In genomic region chr18:75727479-75727878, GRCh38 we compare ENCODE assay signal across 8 cellular contexts.
DNase-seq lines count a peak whose midpoint lies in the region; ATAC-seq and TF ChIP-seq lines count a peak whose summit lies in the region.

No MANE protein-coding gene starts in this region.

- no peaks in the 10 kb centered on the region for H3K36me3 ChIP-seq in HAP-1 (replicated peaks)
- H3K36me3 ChIP-seq in OCI-LY3 (replicated peaks; ENCODE audit: low read depth, low read length), result no peaks in the 10 kb centered on the region
- no peaks in the 10 kb centered on the region for H3K36me3 ChIP-seq in uterus

- no peak overlapping the region for H3K27ac ChIP-seq in OCI-LY3 (ENCODE audit: low read length)
- no peak overlapping the region for H3K27ac ChIP-seq in uterus

- H3K4me2 ChIP-seq in OCI-LY3 (ENCODE audit: low read length), result peak overlapping the region; percentile 20; the same call in 1 of the 2 replicates

- no peak overlapping the region for H3K9ac ChIP-seq in OCI-LY3 (ENCODE audit: low read length)

- in situ Hi-C loops in HAP-1 (cut with MboI; ENCODE audit: low sequenced_read_pairs), result loop anchor here (25.0 kb wide), 1 partner anchor 1065 kb away; no protein-coding TSS in a partner anchor

- H3K4me3 ChIP-seq in HAP-1, result no peak overlapping the region
- H3K4me3 ChIP-seq in OCI-LY3 (ENCODE audit: low read length), result no peak overlapping the region
- H3K4me3 ChIP-seq in epithelial cell of esophagus (ENCODE audit: low read length), result no peak overlapping the region
- H3K4me3 ChIP-seq in uterus, result no peak overlapping the region

- H3K9me3 ChIP-seq in HAP-1 (no peaks in the 10 kb centered on the region), OCI-LY3 (ENCODE audit: insufficient read depth, low read length) (no peaks in the 10 kb centered on the region), uterus (no peaks in the 10 kb centered on the region)

- H4K20me1 ChIP-seq in OCI-LY3 (ENCODE audit: insufficient read depth, low read length), result no peaks in the 10 kb centered on the region

- H3K27me3 ChIP-seq in HAP-1 (ENCODE audit: low read depth), result no peaks in the 10 kb centered on the region
- H3K27me3 ChIP-seq in OCI-LY3 (ENCODE audit: low read depth, low read length), result peaks cover 30% of the 10 kb centered on the region
- H3K27me3 ChIP-seq in uterus, result no peaks in the 10 kb centered on the region

- peak; percentile 87 for TF ChIP-seq CTCF in OCI-LY3 (IDR thresholded peaks at IDR 0.05; ENCODE audit: low read depth, low read length)
- TF ChIP-seq CTCF in epithelial cell of esophagus (IDR thresholded peaks at IDR 0.05; ENCODE audit: insufficient read depth, low read depth, low read length, missing control alignments), result no peak
- TF ChIP-seq CTCF in uterus (IDR thresholded peaks at IDR 0.05), result peak in 1 of 4 experiments; percentile 25

- no peaks in the 10 kb centered on the region for H3K79me2 ChIP-seq in OCI-LY3 (ENCODE audit: low read length)

- peak; percentile 55 for DNase-seq in DMS153 (lab: John Stamatoyannopoulos, UW)
- DNase-seq in HAP-1 (ENCODE audit: low spot score in 2 of 2), result peak; percentile 3 to 66
- peak; percentile 2 for DNase-seq in epithelial cell of esophagus (ENCODE audit: low read depth)
- DNase-seq in nucleus accumbens (lab: John Stamatoyannopoulos, UW), result peak in 34 of 56 donors; percentile 3 to 71 (median 17)
- DNase-seq in uterus, result no peak

- H3K4me1 ChIP-seq in HAP-1 (no peaks in the 10 kb centered on the region), OCI-LY3 (ENCODE audit: low read length) (no peaks in the 10 kb centered on the region), uterus (no peaks in the 10 kb centered on the region)

- intact Hi-C loops in uterus (cut with DNase I; ENCODE audit: low total_unique reads), result no loop called here

- ATAC-seq in GM19452 (IDR thresholded peaks at IDR 0.05; ENCODE audit: unreplicated experiment) (no peak), GM21723 (IDR thresholded peaks at IDR 0.05; ENCODE audit: unreplicated experiment) (no peak)

- no peak overlapping the region for H2AFZ ChIP-seq in OCI-LY3 (ENCODE audit: low read depth, low read length)

- no peak for TF ChIP-seq POLR2A in uterus (IDR thresholded peaks at IDR 0.05)

Comparison
In these comparisons a context has a peak if more than half of its experiments do, and no peak if none do; other contexts are left out.
1. DNase-seq: peak in DMS153 (single experiment), HAP-1 (2 of 2), epithelial cell of esophagus (single experiment) and nucleus accumbens (34 of 56); none in uterus (0 of 2).